ENCODE assay signal across 10 cellular contexts in genomic region chr10:80161321-80162084, GRCh38. TPM values are rescaled to one million over a fixed set of nuclear protein-coding genes. Genes with fewer than 3 reads are reported as not detected.
DNase-seq lines count a peak whose midpoint lies in the region; ATAC-seq and TF ChIP-seq lines count a peak whose summit lies in the region.
"Had no signal": no experiment of that assay in that cellular context is flagged by ENCODE, and none has a peak within 500 bp of the region (broad histone marks: within the 10 kb centered on the region; RNA-seq: fewer than 3 reads in every experiment).

No MANE protein-coding gene starts in this region.

- H2AFZ ChIP-seq in mammary epithelial cell (ENCODE audit: low read depth, low read length): no peak overlapping the region

- H3K4me3 ChIP-seq in CD8-positive, alpha-beta T cell (ENCODE audit: low read depth, low read length): no peak overlapping the region
- H3K4me3 ChIP-seq in HEK293 (ENCODE audit: low read depth, low read length) (no peak overlapping the region), astrocyte of the spinal cord (ENCODE audit: low read depth, low read length) (no peak overlapping the region), mammary epithelial cell (replicated peaks in 1 of 3; ENCODE audit: insufficient read depth in 1 of 3, low read depth in 2 of 3, low read length in 3 of 3) (no peak overlapping the region)

- H3K4me3 Mint-ChIP-seq in CD8-positive, alpha-beta T cell: no peak overlapping the region
- no peak overlapping the region for H3K4me3 Mint-ChIP-seq in mesothelial cell of epicardium

- no peak for ATAC-seq in CD8-positive, alpha-beta T cell
- no peak for ATAC-seq in HG02852 (IDR thresholded peaks at IDR 0.05; ENCODE audit: unreplicated experiment)

- no peak for DNase-seq in CD8-positive, alpha-beta T cell
- DNase-seq in astrocyte of the spinal cord (ENCODE audit: low read depth, low spot score) (no peak), mesothelial cell of epicardium (ENCODE audit: low spot score in 2 of 2, unreplicated experiment in 2 of 2) (no peak), mammary epithelial cell (no peak), glomerular visceral epithelial cell (ENCODE audit: extremely low spot score) (no peak), retina (no peak)

- H3K9ac ChIP-seq in mammary epithelial cell (ENCODE audit: insufficient read depth, low read length): no peak overlapping the region

- dilution Hi-C loops in mammary epithelial cell (cut with HindIII; ENCODE audit: low sequenced_read_pairs): no loop called here

- no peak overlapping the region for H3K27ac ChIP-seq in CD8-positive, alpha-beta T cell (ENCODE audit: low read depth, low read length)
- H3K27ac ChIP-seq in HEK293 (ENCODE audit: extremely low read depth, low read depth, low read length): no peak overlapping the region
- H3K27ac ChIP-seq in mammary epithelial cell (ENCODE audit: insufficient read depth, low read depth, low read length): no peak overlapping the region

- in situ Hi-C loops in astrocyte of the spinal cord (cut with HindIII; ENCODE audit: low sequenced_read_pairs): no loop called here
- in situ Hi-C loops in mammary epithelial cell (cut with MboI; ENCODE audit: low sequenced_read_pairs in 2 of 2): no loop called here

- no peaks in the 10 kb centered on the region for H3K9me3 Mint-ChIP-seq in CD8-positive, alpha-beta T cell
- no peaks in the 10 kb centered on the region for H3K9me3 Mint-ChIP-seq in mesothelial cell of epicardium

- CTCF ChIA-PET in CD8-positive, alpha-beta T cell (lab: Charles Lee): interaction anchor here (1.3 to 3.5 kb wide), 6 partner anchors 15 to 60 kb away, joined by 4 to 16 read pairs (median 5); no protein-coding TSS in a partner anchor
- CTCF ChIA-PET in HEK293 (lab: Yijun Ruan, JAX) (interaction anchor here (0.7 to 2.3 kb wide), 3 partner anchors 9 to 690 kb away, joined by 3 to 9 read pairs (median 3); no protein-coding TSS in a partner anchor), mammary epithelial cell (lab: Charles Lee; ENCODE audit: low non-redundant PET) (no interaction called here)

- H3K79me2 ChIP-seq in mammary epithelial cell (ENCODE audit: insufficient read depth, low read length): peaks cover 7% of the 10 kb centered on the region

- no peaks in the 10 kb centered on the region for H3K9me3 ChIP-seq in CD8-positive, alpha-beta T cell (ENCODE audit: low read length)
- H3K9me3 ChIP-seq in HEK293 (ENCODE audit: control insufficient read depth, insufficient read depth, low read depth, low read length): no peaks in the 10 kb centered on the region
- no peaks in the 10 kb centered on the region for H3K9me3 ChIP-seq in mammary epithelial cell (replicated peaks; ENCODE audit: insufficient read depth, low read length)

- peaks cover 99% of the 10 kb centered on the region for H3K36me3 Mint-ChIP-seq in CD8-positive, alpha-beta T cell
- H3K36me3 Mint-ChIP-seq in mesothelial cell of epicardium: peaks cover 59% of the 10 kb centered on the region

- 97% methylated on average over 21 of the region's 21 CpGs for WGBS in mammary epithelial cell (ENCODE audit: low coverage, missing lambda C conversion rate)

- H3K27ac Mint-ChIP-seq in CD8-positive, alpha-beta T cell: peak overlapping the region; percentile 49
- H3K27ac Mint-ChIP-seq in mesothelial cell of epicardium: peak overlapping the region; percentile 60

- no peaks in the 10 kb centered on the region for H3K4me1 ChIP-seq in CD8-positive, alpha-beta T cell (ENCODE audit: insufficient read depth, low read length)
- H3K4me1 ChIP-seq in HEK293 (ENCODE audit: control insufficient read depth, insufficient read depth, low read length): peaks cover 8% of the 10 kb centered on the region
- peaks cover 59% of the 10 kb centered on the region for H3K4me1 ChIP-seq in mammary epithelial cell (ENCODE audit: insufficient read depth, low read length)

- BruUV-seq in mammary epithelial cell (replicated peaks; lab: Mats Ljungman, UMichigan): no TSS peak

- H3K4me1 Mint-ChIP-seq in CD8-positive, alpha-beta T cell (ENCODE audit: low read depth): no peaks in the 10 kb centered on the region
- H3K4me1 Mint-ChIP-seq in mesothelial cell of epicardium: peaks cover 24% of the 10 kb centered on the region

- TF ChIP-seq CTCF in CD8-positive, alpha-beta T cell (IDR thresholded peaks at IDR 0.05): no peak
- TF ChIP-seq CTCF in HEK293 (tag by site-specific recombination; IDR thresholded peaks at IDR 0.05): no peak
- TF ChIP-seq CTCF in astrocyte of the spinal cord (IDR thresholded peaks at IDR 0.05; ENCODE audit: low read depth, low read length): peak; percentile 37
- peak; percentile 47 for TF ChIP-seq CTCF in mesothelial cell of epicardium (IDR thresholded peaks at IDR 0.05; ENCODE audit: unreplicated experiment)
- no peak for TF ChIP-seq CTCF in mammary epithelial cell (conservative IDR thresholded peaks at IDR 0.05 in 1 of 2, IDR thresholded peaks at IDR 0.05 in 1 of 2; ENCODE audit: extremely low read depth in 1 of 2, insufficient read depth in 1 of 2, low read depth in 1 of 2, low read length in 2 of 2)

- POLR2A ChIA-PET in CD8-positive, alpha-beta T cell (lab: Charles Lee): interaction anchor here (0.5 to 0.6 kb wide), 2 partner anchors 15 to 399 kb away, joined by 3 read pairs; no protein-coding TSS in a partner anchor
- POLR2A ChIA-PET in HEK293 (lab: Yijun Ruan, JAX): no interaction called here

- H4K20me1 ChIP-seq in mammary epithelial cell (ENCODE audit: insufficient read depth, low read length): no peaks in the 10 kb centered on the region

- H3K27me3 Mint-ChIP-seq in CD8-positive, alpha-beta T cell (ENCODE audit: low read depth): no peaks in the 10 kb centered on the region
- no peaks in the 10 kb centered on the region for H3K27me3 Mint-ChIP-seq in mesothelial cell of epicardium (ENCODE audit: low read depth)

- H3K4me2 ChIP-seq in mammary epithelial cell (ENCODE audit: insufficient read depth, low read depth, low read length): no peak overlapping the region

- intact Hi-C loops in CD8-positive, alpha-beta T cell (cut with DNase I, micrococcal nuclease): no loop called here
- intact Hi-C loops in mammary epithelial cell (cut with micrococcal nuclease): no loop called here

- H3K36me3 ChIP-seq in CD8-positive, alpha-beta T cell (ENCODE audit: insufficient read depth, low read length): peaks cover 87% of the 10 kb centered on the region
- H3K36me3 ChIP-seq in HEK293 (ENCODE audit: control insufficient read depth in 2 of 2, insufficient read depth in 1 of 2, low read length in 2 of 2) (peaks cover 2 to 95% of the 10 kb centered on the region in 2 experiments; a peak in 2 of 3 replicates), mammary epithelial cell (ENCODE audit: insufficient read depth, low read length) (peaks cover 18% of the 10 kb centered on the region)

- H3K27me3 ChIP-seq in CD8-positive, alpha-beta T cell (ENCODE audit: insufficient read depth, low read length): no peaks in the 10 kb centered on the region
- no peaks in the 10 kb centered on the region for H3K27me3 ChIP-seq in mammary epithelial cell (ENCODE audit: insufficient read depth, low read length)

TF ChIP-seq in HEK293, 187 proteins besides CTCF, POLR2A, EP300 and RAD21:
- TF ChIP-seq ZNF2 (tag by site-specific recombination; IDR thresholded peaks at IDR 0.05) (0 out of 2 replicates have a peak, but pooled peaks have one; percentile 29), ZNF776 (tag by site-specific recombination; IDR thresholded peaks at IDR 0.05; ENCODE audit: borderline replicate concordance) (no peak)

RNA-seq across cellular contexts. Expression of gene PLAC9, which starts 29.0 kb away (rescaled TPM):
- not detected for total RNA-seq in CD8-positive, alpha-beta T cell
- total RNA-seq in mesothelial cell of epicardium (24.0 to 30.3 TPM (median 25.1 TPM) in 3 replicates), mammary epithelial cell (under 1 TPM; 0.50 to 0.68 TPM)
- polyA plus RNA-seq in mammary epithelial cell: 0.10 TPM
- not detected for polyA minus RNA-seq in mammary epithelial cell
- total RNA-seq: HT1080, mononuclear cell had no signal

RNA-seq across cellular contexts. Expression of gene ANXA11, which starts 43.8 kb away (rescaled TPM):
- total RNA-seq in CD8-positive, alpha-beta T cell: 100 to 1,000 TPM; 136 to 141 TPM
- total RNA-seq in mesothelial cell of epicardium (215 to 238 TPM (median 226 TPM) in 3 replicates), mammary epithelial cell (100 to 1,000 TPM in 1 of 2 donors, 10 to 100 TPM in 1; 36.8 to 117 TPM)
- polyA plus RNA-seq in mammary epithelial cell: 75.0 TPM
- polyA minus RNA-seq in mammary epithelial cell: 154 TPM

Comparison
In these comparisons a context has a peak if more than half of its experiments do, and no peak if none do; other contexts are left out.
1. CTCF ChIP-seq: peak in astrocyte of the spinal cord (single experiment) and mesothelial cell of epicardium (single experiment); none in CD8-positive, alpha-beta T cell (single experiment), HEK293 (single experiment) and mammary epithelial cell (0 of 2).
2. RNA of gene PLAC9, which starts 29.0 kb away (total RNA-seq): 24.0 to 30.3 TPM in mesothelial cell of epicardium; 0.50 to 0.68 TPM in mammary epithelial cell and not detected in CD8-positive, alpha-beta T cell; every median in the first group is over 10 times any median in the second.